Comparison of ENCODE assay signal across 18 cellular contexts in genomic region chr1:226580625-226581270, GRCh38. TPM values are rescaled to one million over a fixed set of nuclear protein-coding genes. Genes with fewer than 3 reads are reported as not detected.
"Had no signal": no experiment of that assay in that cellular context is flagged by ENCODE, and none has a peak within 500 bp of the region (broad histone marks: within the 10 kb centered on the region; RNA-seq: fewer than 3 reads in every experiment).

No MANE protein-coding gene starts in this region.

- H3K27ac Mint-ChIP-seq: dendritic cell treated with granulocyte-macrophage colony-stimulating factor and Interleukin-4, amounts not matched to agents 40 ng/mL and 50 ng/mL, for 4 days; effector memory CD8-positive, alpha-beta T cell; naive thymus-derived CD4-positive, alpha-beta T cell; nephron progenitor cell; type B pancreatic cell had no signal

- H3K27me3 ChIP-seq: esophagus squamous epithelium, hepatocyte, right atrium auricular region, suprapubic skin, thyroid gland, uterus had no signal

- H3K9me3 Mint-ChIP-seq: dendritic cell treated with granulocyte-macrophage colony-stimulating factor and Interleukin-4, amounts not matched to agents 40 ng/mL and 50 ng/mL, for 4 days; effector memory CD8-positive, alpha-beta T cell; naive thymus-derived CD4-positive, alpha-beta T cell; nephron progenitor cell; type B pancreatic cell had no signal

- H3K27me3 Mint-ChIP-seq: dendritic cell treated with granulocyte-macrophage colony-stimulating factor and Interleukin-4, amounts not matched to agents 40 ng/mL and 50 ng/mL, for 4 days; type B pancreatic cell had no signal

- H3K9me3 ChIP-seq: esophagus squamous epithelium, right atrium auricular region, suprapubic skin, thyroid gland, uterus had no signal

- DNase-seq: effector memory CD8-positive, alpha-beta T cell; esophagus squamous epithelium; foreskin melanocyte; left colon; left ventricle myocardium superior; naive thymus-derived CD4-positive, alpha-beta T cell; nephron progenitor cell; small intestine; stimulated activated CD4-positive, alpha-beta T cell treated with anti-CD3 and anti-CD28 coated beads, Interleukin-2, amount 100 ng/mL, for 48 hours; stimulated activated naive CD8-positive, alpha-beta T cell treated with anti-CD3 and anti-CD28 coated beads, Interleukin-15, Interleukin-2, amounts not matched to agents 100 U/mL and 50 U/mL, for 24 hours; thyroid gland; uterus had no signal

- H3K4me3 ChIP-seq: esophagus squamous epithelium, hepatocyte, right atrium auricular region, suprapubic skin, thyroid gland, uterus had no signal

- H3K36me3 Mint-ChIP-seq: naive thymus-derived CD4-positive, alpha-beta T cell; type B pancreatic cell had no signal

- H3K4me1 ChIP-seq: suprapubic skin, thyroid gland, uterus had no signal

- ATAC-seq: effector memory CD8-positive, alpha-beta T cell; left colon; left ventricle myocardium superior; naive thymus-derived CD4-positive, alpha-beta T cell; stimulated activated naive CD8-positive, alpha-beta T cell treated with anti-CD3 and anti-CD28 coated beads, Interleukin-15, Interleukin-2, amounts not matched to agents 100 U/mL and 50 U/mL, for 24 hours had no signal

- H3K4me3 Mint-ChIP-seq: dendritic cell treated with granulocyte-macrophage colony-stimulating factor and Interleukin-4, amounts not matched to agents 40 ng/mL and 50 ng/mL, for 4 days; effector memory CD8-positive, alpha-beta T cell; naive thymus-derived CD4-positive, alpha-beta T cell; nephron progenitor cell; type B pancreatic cell had no signal

- H3K27ac ChIP-seq: hepatocyte, right atrium auricular region, thyroid gland, uterus had no signal

- H3K36me3 ChIP-seq: esophagus squamous epithelium, right atrium auricular region, suprapubic skin, thyroid gland, uterus had no signal

RNA-seq across cellular contexts. Expression of gene STUM, which starts 32.2 kb away (rescaled TPM):
- total RNA-seq: mononuclear cell; naive thymus-derived CD4-positive, alpha-beta T cell had no signal
- polyA plus RNA-seq: hepatocyte; naive thymus-derived CD4-positive, alpha-beta T cell had no signal
